Comparison of ENCODE assay signal across 11 cellular contexts in genomic region chr9:16385590-16386578, GRCh38.
DNase-seq lines count a peak whose midpoint lies in the region; ATAC-seq and TF ChIP-seq lines count a peak whose summit lies in the region.
"Had no signal": no experiment of that assay in that cellular context is flagged by ENCODE, and none has a peak within 500 bp of the region (broad histone marks: within the 10 kb centered on the region; RNA-seq: fewer than 3 reads in every experiment).

No MANE protein-coding gene starts in this region.

- ATAC-seq in GM18858 (IDR thresholded peaks at IDR 0.05; ENCODE audit: unreplicated experiment) (no peak), GM19463 (IDR thresholded peaks at IDR 0.05; ENCODE audit: unreplicated experiment) (no peak)
- ATAC-seq: activated CD8-positive, alpha-beta T cell treated with anti-CD3 and anti-CD28 coated beads, Interleukin-2, amount 10 ng/mL, durations not matched to agents 7 days and 5 days had no signal

- H3K4me1 ChIP-seq in fibroblast of lung (ENCODE audit: control insufficient read depth, extremely low read depth, insufficient read depth, low read length) = peaks cover 3% of the 10 kb centered on the region

- H3K4me3 Mint-ChIP-seq in mesothelial cell of epicardium = no peak overlapping the region
- H3K4me3 Mint-ChIP-seq: activated CD8-positive, alpha-beta T cell treated with anti-CD3 and anti-CD28 coated beads, Interleukin-2, amount 10 ng/mL, durations not matched to agents 7 days and 5 days had no signal

- peaks cover 10% of the 10 kb centered on the region for H3K36me3 Mint-ChIP-seq in mesothelial cell of epicardium

- no peak overlapping the region for H3K9ac ChIP-seq in fibroblast of lung (ENCODE audit: insufficient read depth, low read length)

- DNase-seq in GM03348 (ENCODE audit: low spot score) (peak; percentile 63), RWPE1 (ENCODE audit: low spot score) (peak; percentile 54), fibroblast of lung (ENCODE audit: low read depth in 2 of 2) (peak; percentile 78 to 80), renal cortical epithelial cell (ENCODE audit: low read depth) (peak; percentile 64), mesothelial cell of epicardium (ENCODE audit: low spot score in 2 of 2, unreplicated experiment in 2 of 2) (no peak)
- DNase-seq in activated CD4-positive, CD25-positive, alpha-beta regulatory T cell (lab: John Stamatoyannopoulos, UW) = no peak
- DNase-seq: activated CD8-positive, alpha-beta T cell treated with anti-CD3 and anti-CD28 coated beads, Interleukin-2, amount 10 ng/mL, durations not matched to agents 7 days and 5 days; NCI-H345 had no signal

- H3K4me1 Mint-ChIP-seq in mesothelial cell of epicardium = no peaks in the 10 kb centered on the region

- no peaks in the 10 kb centered on the region for H3K79me2 ChIP-seq in fibroblast of lung (ENCODE audit: control insufficient read depth, insufficient read depth, low read length)

- H4K20me1 ChIP-seq in fibroblast of lung (ENCODE audit: control insufficient read depth, extremely low read depth, insufficient read depth, low read length) = no peaks in the 10 kb centered on the region

- peak overlapping the region; percentile 15 for H3K4me2 ChIP-seq in fibroblast of lung (ENCODE audit: extremely low read depth, insufficient read depth, low read length)

- H3K27ac ChIP-seq in RWPE1 (no peak overlapping the region), fibroblast of lung (ENCODE audit: insufficient read depth, low read length) (no peak overlapping the region)

- no peak for TF ChIP-seq CTCF in RWPE1 (conservative IDR thresholded peaks at IDR 0.05; ENCODE audit: low read depth)
- no peak for TF ChIP-seq CTCF in fibroblast of lung (conservative IDR thresholded peaks at IDR 0.05 in 1 of 2, IDR thresholded peaks at IDR 0.05 in 1 of 2; ENCODE audit: low read depth in 1 of 2, low read length in 2 of 2)
- TF ChIP-seq CTCF in mesothelial cell of epicardium (IDR thresholded peaks at IDR 0.05; ENCODE audit: unreplicated experiment) = no peak

- POLR2A ChIA-PET in RWPE1 (lab: Yijun Ruan, JAX; ENCODE audit: low non-redundant PET) = no interaction called here

- H3K27me3 ChIP-seq in fibroblast of lung (ENCODE audit: control insufficient read depth, insufficient read depth, low read length) = no peaks in the 10 kb centered on the region

- H3K27ac Mint-ChIP-seq in mesothelial cell of epicardium = no peak overlapping the region
- H3K27ac Mint-ChIP-seq: activated CD8-positive, alpha-beta T cell treated with anti-CD3 and anti-CD28 coated beads, Interleukin-2, amount 10 ng/mL, durations not matched to agents 7 days and 5 days had no signal

- no peaks in the 10 kb centered on the region for H3K27me3 Mint-ChIP-seq in mesothelial cell of epicardium (ENCODE audit: low read depth)

- no peaks in the 10 kb centered on the region for H3K36me3 ChIP-seq in fibroblast of lung (ENCODE audit: control insufficient read depth, insufficient read depth, low read length)

- no peak overlapping the region for H2AFZ ChIP-seq in fibroblast of lung (ENCODE audit: low read length)

- no peaks in the 10 kb centered on the region for H3K9me3 ChIP-seq in fibroblast of lung (ENCODE audit: control insufficient read depth, insufficient read depth, low read depth, low read length)

- no peak overlapping the region for H3K4me3 ChIP-seq in fibroblast of lung (replicated peaks in 1 of 4; ENCODE audit: control extremely low read depth in 1 of 4, insufficient read depth in 1 of 4, low read depth in 3 of 4, low read length in 4 of 4)
- H3K4me3 ChIP-seq: skin epidermis had no signal

- CTCF ChIA-PET in RWPE1 (lab: Yijun Ruan, JAX) = interaction anchor here (0.5 to 0.7 kb wide), 2 partner anchors 18 to 90 kb away, joined by 3 read pairs; no protein-coding TSS in a partner anchor

- H3K9me3 Mint-ChIP-seq in mesothelial cell of epicardium = peaks cover 19% of the 10 kb centered on the region

Comparison
In these comparisons a context has a peak if more than half of its experiments do, and no peak if none do; other contexts are left out.
1. DNase-seq: peak in GM03348 (single experiment), RWPE1 (single experiment), fibroblast of lung (2 of 2) and renal cortical epithelial cell (single experiment); none in activated CD4-positive, CD25-positive, alpha-beta regulatory T cell (0 of 4) and mesothelial cell of epicardium (0 of 2).